In the genomic region with DNA sequence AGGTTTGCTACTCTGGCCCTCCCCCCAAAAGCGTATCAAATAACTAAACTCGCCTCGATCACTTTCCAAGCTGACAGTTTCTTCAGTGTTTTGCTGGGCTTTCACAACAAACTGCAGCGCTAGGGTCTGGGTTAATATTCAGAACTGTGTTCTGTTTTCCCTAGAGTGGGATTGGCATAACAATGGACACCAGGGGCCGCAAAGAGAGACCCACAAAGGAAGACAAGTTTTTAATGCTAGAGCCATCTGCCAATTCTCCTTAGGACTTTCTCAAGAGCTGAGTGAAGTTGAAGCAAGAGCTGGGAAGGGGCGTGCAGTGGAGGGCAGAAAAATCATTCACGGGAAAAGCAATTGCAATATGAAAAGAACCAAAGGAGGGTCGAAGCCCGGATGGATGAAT, we compare ENCODE assay signal across 2 cellular contexts.
TF ChIP-seq lines count a peak whose summit lies in the region.

No MANE protein-coding gene starts in this region.

TF ChIP-seq in WTC11, 78 proteins besides CTCF, POLR2A, EP300 and RAD21:
- TF ChIP-seq ZBTB43 (CRISPR knock-in tag; IDR thresholded peaks at IDR 0.05) (no peak), AFF4 (CRISPR knock-in tag; IDR thresholded peaks at IDR 0.05; ENCODE audit: borderline replicate concordance) (no peak), NFYB (CRISPR knock-in tag; conservative IDR thresholded peaks at IDR 0.05; ENCODE audit: low read depth) (no peak), CREM (CRISPR knock-in tag; IDR thresholded peaks at IDR 0.05) (no peak), GRHL2 (CRISPR knock-in tag; IDR thresholded peaks at IDR 0.05; ENCODE audit: insufficient replicate concordance, severe bottlenecking) (no peak), NR1H2 (CRISPR knock-in tag; IDR thresholded peaks at IDR 0.05) (no peak)
- TF ChIP-seq, protein P1, sequence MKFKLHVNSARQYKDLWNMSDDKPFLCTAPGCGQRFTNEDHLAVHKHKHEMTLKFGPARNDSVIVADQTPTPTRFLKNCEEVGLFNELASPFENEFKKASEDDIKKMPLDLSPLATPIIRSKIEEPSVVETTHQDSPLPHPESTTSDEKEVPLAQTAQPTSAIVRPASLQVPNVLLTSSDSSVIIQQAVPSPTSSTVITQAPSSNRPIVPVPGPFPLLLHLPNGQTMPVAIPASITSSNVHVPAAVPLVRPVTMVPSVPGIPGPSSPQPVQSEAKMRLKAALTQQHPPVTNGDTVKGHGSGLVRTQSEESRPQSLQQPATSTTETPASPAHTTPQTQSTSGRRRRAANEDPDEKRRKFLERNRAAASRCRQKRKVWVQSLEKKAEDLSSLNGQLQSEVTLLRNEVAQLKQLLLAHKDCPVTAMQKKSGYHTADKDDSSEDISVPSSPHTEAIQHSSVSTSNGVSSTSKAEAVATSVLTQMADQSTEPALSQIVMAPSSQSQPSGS (CRISPR knock-in tag; IDR thresholded peaks at IDR 0.05; ENCODE audit: borderline replicate concordance, low read depth): no peak
- TF ChIP-seq, protein P2, sequence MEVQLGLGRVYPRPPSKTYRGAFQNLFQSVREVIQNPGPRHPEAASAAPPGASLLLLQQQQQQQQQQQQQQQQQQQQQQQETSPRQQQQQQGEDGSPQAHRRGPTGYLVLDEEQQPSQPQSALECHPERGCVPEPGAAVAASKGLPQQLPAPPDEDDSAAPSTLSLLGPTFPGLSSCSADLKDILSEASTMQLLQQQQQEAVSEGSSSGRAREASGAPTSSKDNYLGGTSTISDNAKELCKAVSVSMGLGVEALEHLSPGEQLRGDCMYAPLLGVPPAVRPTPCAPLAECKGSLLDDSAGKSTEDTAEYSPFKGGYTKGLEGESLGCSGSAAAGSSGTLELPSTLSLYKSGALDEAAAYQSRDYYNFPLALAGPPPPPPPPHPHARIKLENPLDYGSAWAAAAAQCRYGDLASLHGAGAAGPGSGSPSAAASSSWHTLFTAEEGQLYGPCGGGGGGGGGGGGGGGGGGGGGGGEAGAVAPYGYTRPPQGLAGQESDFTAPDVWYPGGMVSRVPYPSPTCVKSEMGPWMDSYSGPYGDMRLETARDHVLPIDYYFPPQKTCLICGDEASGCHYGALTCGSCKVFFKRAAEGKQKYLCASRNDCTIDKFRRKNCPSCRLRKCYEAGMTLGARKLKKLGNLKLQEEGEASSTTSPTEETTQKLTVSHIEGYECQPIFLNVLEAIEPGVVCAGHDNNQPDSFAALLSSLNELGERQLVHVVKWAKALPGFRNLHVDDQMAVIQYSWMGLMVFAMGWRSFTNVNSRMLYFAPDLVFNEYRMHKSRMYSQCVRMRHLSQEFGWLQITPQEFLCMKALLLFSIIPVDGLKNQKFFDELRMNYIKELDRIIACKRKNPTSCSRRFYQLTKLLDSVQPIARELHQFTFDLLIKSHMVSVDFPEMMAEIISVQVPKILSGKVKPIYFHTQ (CRISPR knock-in tag; IDR thresholded peaks at IDR 0.05): no peak

TF ChIP-seq in HepG2, 621 proteins besides CTCF, POLR2A, EP300 and RAD21 (continues in another document):
- TF ChIP-seq ZBTB38 (CRISPR knock-in tag; IDR thresholded peaks at IDR 0.05) (no peak), ATM (IDR thresholded peaks at IDR 0.05; ENCODE audit: borderline replicate concordance) (no peak), ZBTB40 (IDR thresholded peaks at IDR 0.05) (no peak), ZBTB40 (CRISPR knock-in tag; IDR thresholded peaks at IDR 0.05) (no peak), HMGXB4 (CRISPR knock-in tag; IDR thresholded peaks at IDR 0.05; ENCODE audit: borderline replicate concordance in 1 of 2, low read depth in 1 of 2) (no peak), ZBTB43 (CRISPR knock-in tag; conservative IDR thresholded peaks at IDR 0.05) (no peak), MIER3 (CRISPR knock-in tag; IDR thresholded peaks at IDR 0.05; ENCODE audit: borderline replicate concordance) (no peak), ZFP37 (CRISPR knock-in tag; IDR thresholded peaks at IDR 0.05; ENCODE audit: borderline replicate concordance) (no peak), NFE2L1 (CRISPR knock-in tag; IDR thresholded peaks at IDR 0.05; ENCODE audit: borderline replicate concordance) (no peak), ZNF362 (CRISPR knock-in tag; IDR thresholded peaks at IDR 0.05; ENCODE audit: borderline replicate concordance) (no peak), ZNF280B (CRISPR knock-in tag; IDR thresholded peaks at IDR 0.05; ENCODE audit: borderline replicate concordance) (no peak), MAFF (IDR thresholded peaks at IDR 0.05; ENCODE audit: low read depth, low read length) (no peak), FOXM1 (CRISPR knock-in tag; IDR thresholded peaks at IDR 0.05) (no peak), HNRNPUL1 (IDR thresholded peaks at IDR 0.05; ENCODE audit: low read depth, low read length) (no peak), HOXD1 (CRISPR knock-in tag; IDR thresholded peaks at IDR 0.05) (no peak), MAZ (IDR thresholded peaks at IDR 0.05; ENCODE audit: borderline replicate concordance, low read depth, low read length) (no peak), MAZ (CRISPR knock-in tag; IDR thresholded peaks at IDR 0.05; ENCODE audit: low read depth) (no peak)
- TF ChIP-seq, protein P3, sequence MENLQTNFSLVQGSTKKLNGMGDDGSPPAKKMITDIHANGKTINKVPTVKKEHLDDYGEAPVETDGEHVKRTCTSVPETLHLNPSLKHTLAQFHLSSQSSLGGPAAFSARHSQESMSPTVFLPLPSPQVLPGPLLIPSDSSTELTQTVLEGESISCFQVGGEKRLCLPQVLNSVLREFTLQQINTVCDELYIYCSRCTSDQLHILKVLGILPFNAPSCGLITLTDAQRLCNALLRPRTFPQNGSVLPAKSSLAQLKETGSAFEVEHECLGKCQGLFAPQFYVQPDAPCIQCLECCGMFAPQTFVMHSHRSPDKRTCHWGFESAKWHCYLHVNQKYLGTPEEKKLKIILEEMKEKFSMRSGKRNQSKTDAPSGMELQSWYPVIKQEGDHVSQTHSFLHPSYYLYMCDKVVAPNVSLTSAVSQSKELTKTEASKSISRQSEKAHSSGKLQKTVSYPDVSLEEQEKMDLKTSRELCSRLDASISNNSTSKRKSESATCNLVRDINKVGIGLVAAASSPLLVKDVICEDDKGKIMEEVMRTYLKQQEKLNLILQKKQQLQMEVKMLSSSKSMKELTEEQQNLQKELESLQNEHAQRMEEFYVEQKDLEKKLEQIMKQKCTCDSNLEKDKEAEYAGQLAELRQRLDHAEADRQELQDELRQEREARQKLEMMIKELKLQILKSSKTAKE (CRISPR knock-in tag; IDR thresholded peaks at IDR 0.05; ENCODE audit: borderline replicate concordance): no peak
- TF ChIP-seq, protein P4, sequence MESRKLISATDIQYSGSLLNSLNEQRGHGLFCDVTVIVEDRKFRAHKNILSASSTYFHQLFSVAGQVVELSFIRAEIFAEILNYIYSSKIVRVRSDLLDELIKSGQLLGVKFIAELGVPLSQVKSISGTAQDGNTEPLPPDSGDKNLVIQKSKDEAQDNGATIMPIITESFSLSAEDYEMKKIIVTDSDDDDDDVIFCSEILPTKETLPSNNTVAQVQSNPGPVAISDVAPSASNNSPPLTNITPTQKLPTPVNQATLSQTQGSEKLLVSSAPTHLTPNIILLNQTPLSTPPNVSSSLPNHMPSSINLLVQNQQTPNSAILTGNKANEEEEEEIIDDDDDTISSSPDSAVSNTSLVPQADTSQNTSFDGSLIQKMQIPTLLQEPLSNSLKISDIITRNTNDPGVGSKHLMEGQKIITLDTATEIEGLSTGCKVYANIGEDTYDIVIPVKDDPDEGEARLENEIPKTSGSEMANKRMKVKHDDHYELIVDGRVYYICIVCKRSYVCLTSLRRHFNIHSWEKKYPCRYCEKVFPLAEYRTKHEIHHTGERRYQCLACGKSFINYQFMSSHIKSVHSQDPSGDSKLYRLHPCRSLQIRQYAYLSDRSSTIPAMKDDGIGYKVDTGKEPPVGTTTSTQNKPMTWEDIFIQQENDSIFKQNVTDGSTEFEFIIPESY (CRISPR knock-in tag; IDR thresholded peaks at IDR 0.05): no peak
